In genomic region chr14:89926709-89927108, GRCh38 we compare ENCODE assay signal across 17 cellular contexts. TPM values are rescaled to one million over a fixed set of nuclear protein-coding genes. Genes with fewer than 3 reads are reported as not detected.
DNase-seq lines count a peak whose midpoint lies in the region; TF ChIP-seq lines count a peak whose summit lies in the region.
"Had no signal": no experiment of that assay in that cellular context is flagged by ENCODE, and none has a peak within 500 bp of the region (broad histone marks: within the 10 kb centered on the region; RNA-seq: fewer than 3 reads in every experiment).

No MANE protein-coding gene starts in this region.

- no peak overlapping the region for H3K9ac ChIP-seq in smooth muscle cell (ENCODE audit: low read depth)

- H4K20me1 ChIP-seq in smooth muscle cell (ENCODE audit: low read depth) = no peaks in the 10 kb centered on the region

- TF ChIP-seq CTCF in fibroblast of pulmonary artery (IDR thresholded peaks at IDR 0.05; ENCODE audit: low read length, missing control alignments) (no peak), smooth muscle cell (IDR thresholded peaks at IDR 0.05; ENCODE audit: borderline replicate concordance, insufficient read depth, poor library complexity, severe bottlenecking) (no peak)

- peak; percentile 16 for DNase-seq in GM03348 (ENCODE audit: low spot score)
- DNase-seq in amniotic epithelial cell (ENCODE audit: low read depth) = peak; percentile 75
- DNase-seq in fibroblast of pulmonary artery (ENCODE audit: low read depth) = peak; percentile 75
- DNase-seq in renal cortical epithelial cell (ENCODE audit: low read depth) = peak; percentile 74
- no peak for DNase-seq in SW 1271 (lab: John Stamatoyannopoulos, UW)
- no peak for DNase-seq in smooth muscle cell (lab: John Stamatoyannopoulos, UW; ENCODE audit: unreplicated experiment)
- no peak for DNase-seq in head of caudate nucleus
- DNase-seq: activated CD4-positive, alpha-beta T cell treated with anti-CD3 and anti-CD28 coated beads for 36 hours; COR-L47; NCI-H1417 treated with DMSO at 0.1 percent for 48 hours; NCI-H526 treated with DMSO at 0.1 percent for 48 hours; nephron progenitor cell; SHP77; spleen; stimulated activated CD4-positive, alpha-beta T cell treated with anti-CD3 and anti-CD28 coated beads, Interleukin-4, amount 100 ng/mL, for 4 hours; stomach; transverse colon had no signal

- no peaks in the 10 kb centered on the region for H3K27me3 ChIP-seq in smooth muscle cell (ENCODE audit: low read depth)
- H3K27me3 ChIP-seq: spleen, stomach, transverse colon had no signal

- H3K27ac ChIP-seq in smooth muscle cell (ENCODE audit: low read depth) = no peak overlapping the region
- H3K27ac ChIP-seq: spleen, stomach, transverse colon had no signal

- no peak overlapping the region for H3K4me3 ChIP-seq in fibroblast of pulmonary artery (replicated peaks; ENCODE audit: low read depth, low read length)
- no peak overlapping the region for H3K4me3 ChIP-seq in smooth muscle cell
- H3K4me3 ChIP-seq: spleen, stomach, transverse colon had no signal

- WGBS in smooth muscle cell (ENCODE audit: low lambda C conversion rate) = 84% methylated on average over 1 of the region's 1 CpG

- no peaks in the 10 kb centered on the region for H3K9me3 ChIP-seq in smooth muscle cell (replicated peaks; ENCODE audit: low read depth)
- H3K9me3 ChIP-seq: spleen, stomach, transverse colon had no signal

- H3F3A ChIP-seq in smooth muscle cell (ENCODE audit: low read depth) = no peaks in the 10 kb centered on the region

- no peaks in the 10 kb centered on the region for H3K36me3 ChIP-seq in smooth muscle cell (ENCODE audit: low read depth)
- H3K36me3 ChIP-seq: transverse colon had no signal

- no peak overlapping the region for H2AFZ ChIP-seq in smooth muscle cell (ENCODE audit: low read depth)

- no peaks in the 10 kb centered on the region for H3K4me1 ChIP-seq in smooth muscle cell (ENCODE audit: low read depth)
- H3K4me1 ChIP-seq: spleen, stomach, transverse colon had no signal

- no peak overlapping the region for H3K4me2 ChIP-seq in smooth muscle cell

- intact Hi-C loops in head of caudate nucleus (cut with DNase I) = no loop called here

- no peaks in the 10 kb centered on the region for H3K79me2 ChIP-seq in smooth muscle cell (ENCODE audit: low read depth)

RNA-seq across cellular contexts. Expression of gene EFCAB11, which starts 27.8 kb away (rescaled TPM):
- total RNA-seq in renal cortical epithelial cell (5.0 and 13.9 TPM in 2 replicates), smooth muscle cell (3.1 and 8.5 TPM in 2 replicates)
- polyA plus RNA-seq in smooth muscle cell = 9.5 and 13.9 TPM in 2 replicates

RNA-seq across cellular contexts. Expression of gene TDP1, which starts 29.0 kb away (rescaled TPM):
- 36.6 and 67.4 TPM in 2 replicates for total RNA-seq in renal cortical epithelial cell
- 16.6 and 22.3 TPM in 2 replicates for total RNA-seq in smooth muscle cell
- 10.0 and 12.0 TPM in 2 replicates for polyA plus RNA-seq in smooth muscle cell

Comparison
In these comparisons a context has a peak if more than half of its experiments do, and no peak if none do; other contexts are left out.
1. DNase-seq: peak in GM03348 (single experiment), amniotic epithelial cell (single experiment), fibroblast of pulmonary artery (single experiment) and renal cortical epithelial cell (single experiment); none in SW 1271 (0 of 2), smooth muscle cell (single experiment) and head of caudate nucleus (0 of 42).